In genomic region chr16:86565644-86566511, GRCh38 we compare ENCODE assay signal across 2 cellular contexts.
TF ChIP-seq lines count a peak whose summit lies in the region.

No MANE protein-coding gene starts in this region.

TF ChIP-seq in endothelial cell of umbilical vein, 7 proteins besides CTCF, POLR2A, EP300 and RAD21:
- no peak for TF ChIP-seq MYC (IDR thresholded peaks at IDR 0.05; ENCODE audit: low read depth, low read length)
- TF ChIP-seq FOS (IDR thresholded peaks at IDR 0.05; ENCODE audit: borderline replicate concordance, insufficient read depth, low read length): no peak
- TF ChIP-seq POLR2AphosphoS5 (IDR thresholded peaks at IDR 0.05; ENCODE audit: insufficient read depth, low read depth, low read length): no peak
- TF ChIP-seq GATA2 (IDR thresholded peaks at IDR 0.05; ENCODE audit: insufficient read depth, insufficient read length, low read depth, low read length): no peak

TF ChIP-seq in neural cell, 6 proteins besides CTCF, POLR2A, EP300 and RAD21:
- no peak for TF ChIP-seq REST (IDR thresholded peaks at IDR 0.05; ENCODE audit: borderline replicate concordance)
- no peak for TF ChIP-seq POLR2AphosphoS5 (IDR thresholded peaks at IDR 0.05)
- no peak for TF ChIP-seq TAF1 (IDR thresholded peaks at IDR 0.05; ENCODE audit: low read depth)
- TF ChIP-seq SMC3 (conservative IDR thresholded peaks at IDR 0.05; ENCODE audit: poor library complexity): no peak
- TF ChIP-seq EZH2 (IDR thresholded peaks at IDR 0.05; ENCODE audit: borderline replicate concordance, insufficient read depth, low read length, poor library complexity, severe bottlenecking): peak; percentile 96
- TF ChIP-seq MXI1 (conservative IDR thresholded peaks at IDR 0.05; ENCODE audit: poor library complexity, severe bottlenecking): no peak
